Comparison of ENCODE assay signal across 29 cellular contexts in genomic region chr2:162919111-162919510, GRCh38.
"Had no signal": no experiment of that assay in that cellular context is flagged by ENCODE, and none has a peak within 500 bp of the region (broad histone marks: within the 10 kb centered on the region; RNA-seq: fewer than 3 reads in every experiment).

No MANE protein-coding gene starts in this region.

- H3K27ac Mint-ChIP-seq: activated CD4-positive, alpha-beta memory T cell treated with anti-CD3 and anti-CD28 coated beads, Interleukin-2, amount 10 ng/mL, durations not matched to agents 7 days and 5 days; activated CD8-positive, alpha-beta memory T cell treated with anti-CD3 and anti-CD28 coated beads, Interleukin-2, amount 10 ng/mL, durations not matched to agents 7 days and 5 days; activated naive CD4-positive, alpha-beta T cell treated with anti-CD3 and anti-CD28 coated beads, Interleukin-2, amount 10 ng/mL, durations not matched to agents 7 days and 5 days; activated naive CD8-positive, alpha-beta T cell; activated naive CD8-positive, alpha-beta T cell treated with anti-CD3 and anti-CD28 coated beads, Interleukin-2, amount 50 U/mL, for 24 hours had no signal

- H3K9me3 ChIP-seq: ascending aorta, body of pancreas, breast epithelium, SJCRH30 had no signal

- H3K27me3 Mint-ChIP-seq: activated CD4-positive, alpha-beta memory T cell treated with anti-CD3 and anti-CD28 coated beads, Interleukin-2, amount 10 ng/mL, durations not matched to agents 7 days and 5 days; activated CD8-positive, alpha-beta memory T cell treated with anti-CD3 and anti-CD28 coated beads, Interleukin-2, amount 10 ng/mL, durations not matched to agents 7 days and 5 days; activated naive CD4-positive, alpha-beta T cell treated with anti-CD3 and anti-CD28 coated beads, Interleukin-2, amount 10 ng/mL, durations not matched to agents 7 days and 5 days; activated naive CD8-positive, alpha-beta T cell; activated naive CD8-positive, alpha-beta T cell treated with anti-CD3 and anti-CD28 coated beads, Interleukin-2, amount 50 U/mL, for 24 hours had no signal

- ATAC-seq: activated CD8-positive, alpha-beta memory T cell treated with anti-CD3 and anti-CD28 coated beads, Interleukin-2, amount 10 ng/mL, durations not matched to agents 7 days and 5 days; activated naive CD8-positive, alpha-beta T cell treated with anti-CD3 and anti-CD28 coated beads, Interleukin-2, amount 50 U/mL, for 24 hours; body of pancreas; Panc1 had no signal

- H3K27me3 ChIP-seq: ascending aorta, body of pancreas, breast epithelium, SJCRH30 had no signal

- H3K4me1 ChIP-seq: ascending aorta, body of pancreas, breast epithelium, SJCRH30 had no signal

- H3K9me3 Mint-ChIP-seq: activated naive CD8-positive, alpha-beta T cell treated with anti-CD3 and anti-CD28 coated beads, Interleukin-2, amount 50 U/mL, for 24 hours had no signal

- DNase-seq: activated CD4-positive, alpha-beta memory T cell treated with anti-CD3 and anti-CD28 coated beads, Interleukin-2, amount 10 ng/mL, durations not matched to agents 7 days and 5 days; activated CD4-positive, alpha-beta T cell treated with anti-CD3 and anti-CD28 coated beads for 1 hour; activated CD4-positive, alpha-beta T cell treated with anti-CD3 and anti-CD28 coated beads for 48 hours; activated CD4-positive, CD25-positive, alpha-beta regulatory T cell; activated CD8-positive, alpha-beta memory T cell treated with anti-CD3 and anti-CD28 coated beads for 24 hours; activated CD8-positive, alpha-beta memory T cell treated with anti-CD3 and anti-CD28 coated beads, Interleukin-2, amount 10 ng/mL, durations not matched to agents 7 days and 5 days; activated CD8-positive, alpha-beta memory T cell treated with anti-CD3 and anti-CD28 coated beads, Interleukin-2, amount 50 U/mL, for 48 hours; activated effector memory CD4-positive, alpha-beta T cell treated with Interleukin-2 at 50 U/mL for 16 hours; activated naive CD4-positive, alpha-beta T cell treated with anti-CD3 and anti-CD28 coated beads, Interleukin-2, amount 10 ng/mL, durations not matched to agents 7 days and 5 days; activated naive CD8-positive, alpha-beta T cell treated with anti-CD3 and anti-CD28 coated beads, Interleukin-2, amount 50 U/mL, for 24 hours; activated T-cell treated with anti-CD3 and anti-CD28 coated beads, Interleukin-2, amount 50 U/mL, for 48 hours; amygdala; body of pancreas; NCI-H1092; NCI-H1436 treated with DMSO at 0.1 percent for 48 hours; NCI-H1694 treated with DMSO at 0.1 percent for 48 hours; NCI-H2029; NCI-H2171; NCI-H446; NCI-H510A treated with DMSO at 0.1 percent for 48 hours; SHP77; SJCRH30; T1000; WERI-Rb-1 had no signal

- H3K4me3 Mint-ChIP-seq: activated CD4-positive, alpha-beta memory T cell treated with anti-CD3 and anti-CD28 coated beads, Interleukin-2, amount 10 ng/mL, durations not matched to agents 7 days and 5 days; activated CD8-positive, alpha-beta memory T cell treated with anti-CD3 and anti-CD28 coated beads, Interleukin-2, amount 10 ng/mL, durations not matched to agents 7 days and 5 days; activated naive CD4-positive, alpha-beta T cell treated with anti-CD3 and anti-CD28 coated beads, Interleukin-2, amount 10 ng/mL, durations not matched to agents 7 days and 5 days; activated naive CD8-positive, alpha-beta T cell; activated naive CD8-positive, alpha-beta T cell treated with anti-CD3 and anti-CD28 coated beads, Interleukin-2, amount 50 U/mL, for 24 hours had no signal

- H3K4me1 Mint-ChIP-seq: activated CD4-positive, alpha-beta memory T cell treated with anti-CD3 and anti-CD28 coated beads, Interleukin-2, amount 10 ng/mL, durations not matched to agents 7 days and 5 days; activated CD8-positive, alpha-beta memory T cell treated with anti-CD3 and anti-CD28 coated beads, Interleukin-2, amount 10 ng/mL, durations not matched to agents 7 days and 5 days; activated naive CD4-positive, alpha-beta T cell treated with anti-CD3 and anti-CD28 coated beads, Interleukin-2, amount 10 ng/mL, durations not matched to agents 7 days and 5 days; activated naive CD8-positive, alpha-beta T cell treated with anti-CD3 and anti-CD28 coated beads, Interleukin-2, amount 50 U/mL, for 24 hours had no signal

- H3K36me3 ChIP-seq: ascending aorta, breast epithelium, SJCRH30, WERI-Rb-1 had no signal

- H3K27ac ChIP-seq: ascending aorta, body of pancreas, breast epithelium, SJCRH30, SK-N-MC, WERI-Rb-1 had no signal

- H3K36me3 Mint-ChIP-seq: activated CD8-positive, alpha-beta memory T cell treated with anti-CD3 and anti-CD28 coated beads, Interleukin-2, amount 10 ng/mL, durations not matched to agents 7 days and 5 days; activated naive CD4-positive, alpha-beta T cell treated with anti-CD3 and anti-CD28 coated beads, Interleukin-2, amount 10 ng/mL, durations not matched to agents 7 days and 5 days; activated naive CD8-positive, alpha-beta T cell had no signal

- H3K4me3 ChIP-seq: ascending aorta, body of pancreas, breast epithelium, SJCRH30, SK-N-MC had no signal
